Comparison of ENCODE assay signal across 10 cellular contexts in the genomic region with DNA sequence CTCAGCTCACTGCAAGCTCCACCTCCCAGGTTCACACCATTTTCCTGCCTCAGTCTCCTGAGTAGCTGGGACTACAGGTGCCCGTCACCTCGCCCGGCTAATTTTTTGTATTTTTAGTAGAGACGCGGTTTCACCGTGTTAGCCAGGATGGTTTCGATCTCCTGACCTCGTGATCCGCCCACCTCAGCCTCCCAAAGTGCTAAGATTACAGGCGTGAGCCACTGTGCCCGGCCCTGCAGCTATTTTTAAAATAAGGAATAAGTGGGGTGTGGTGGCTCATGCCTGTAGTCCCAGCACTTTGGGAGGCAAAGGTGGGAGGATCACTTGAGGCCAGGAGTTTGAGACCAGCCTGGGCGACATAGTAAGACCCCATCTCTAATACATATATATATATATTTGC. TPM values are rescaled to one million over a fixed set of nuclear protein-coding genes. Genes with fewer than 3 reads are reported as not detected.
A peak's percentile ranks its signal among the peaks of the same experiment; 100 is the strongest.
DNase-seq lines count a peak whose midpoint lies in the region; ATAC-seq and TF ChIP-seq lines count a peak whose summit lies in the region.
"Not testable (repeated sequence)": the region's sequence is repeated elsewhere in the genome, so short reads cannot be mapped to it uniquely, and the experiment has no call there.
"Had no signal": no experiment of that assay in that cellular context is flagged by ENCODE, and none has a peak within 500 bp of the region (broad histone marks: within the 10 kb centered on the region; RNA-seq: fewer than 3 reads in every experiment).

No MANE protein-coding gene starts in this region.

- not testable (repeated sequence) for H3K27me3 ChIP-seq in CD4-positive, alpha-beta T cell (ENCODE audit: control insufficient read depth, insufficient read depth, low read length)

- POLR2A ChIA-PET in CD4-positive, alpha-beta T cell (lab: Charles Lee): interaction anchor here (0.8 to 6.3 kb wide), 6 partner anchors 12 to 456 kb away, joined by 3 to 172 read pairs (median 16); partner anchors contain the start of genes ALKBH7, DENND1C, GTF2F1 and KHSRP
- POLR2A ChIA-PET in activated B cell treated with CpG ODN at 0.5 μM for 24 hours (lab: Charles Lee): interaction anchor here (0.7 to 3.4 kb wide), 4 partner anchors 12 to 456 kb away, joined by 3 to 47 read pairs (median 6); partner anchors contain the start of genes ALKBH7 and KHSRP

- not testable (repeated sequence) for ATAC-seq in CD4-positive, alpha-beta T cell (ENCODE audit: poor library complexity); activated B cell treated with CpG ODN at 0.5 μM for 24 hours (ENCODE audit: low read depth); central memory CD8-positive, alpha-beta T cell (replicated peaks; ENCODE audit: extremely low read depth, poor library complexity, severe bottlenecking); natural killer cell

- not testable (repeated sequence) for H3K9me3 ChIP-seq in CD4-positive, alpha-beta T cell (ENCODE audit: control insufficient read depth, low read length)

- H3K27ac ChIP-seq in CD4-positive, alpha-beta T cell (ENCODE audit: low read depth, low read length): not testable (repeated sequence)

- intact Hi-C loops in CD4-positive, alpha-beta T cell (cut with DNase I, micrococcal nuclease): loop anchor here in 1 of 2 experiments (5.0 to 10.0 kb wide), 4 partner anchors 504 to 1564 kb away; partner anchors contain the start of genes CTXN1, HSD11B1L, MICOS13 and SNAPC2
- intact Hi-C loops in activated B cell treated with CpG ODN at 0.5 μM for 24 hours (cut with micrococcal nuclease): loop anchor here (5.0 kb wide), 2 partner anchors 78 to 227 kb away; no protein-coding TSS in a partner anchor
- intact Hi-C loops in activated T-helper 1 cell treated with anti-CD3 and anti-CD28 coated beads, Interleukin-12 subunit alpha, Interleukin-12 subunit beta, Interleukin-2, Interleukin-4 antibody, amounts not matched to agents 30 ng/mL and 10 ng/mL and 1 ng/mL, durations not matched to agents 14 hours and 24 hours and 36 hours (cut with micrococcal nuclease): loop anchor here (5.0 kb wide), 1 partner anchor 383 kb away; the partner anchor contains the start of gene RANBP3
- intact Hi-C loops in natural killer cell (cut with micrococcal nuclease): loop anchor here (2.0 kb wide), 1 partner anchor 64 kb away; the partner anchor contains the start of gene KHSRP

- H3K36me3 Mint-ChIP-seq in CD4-positive, alpha-beta T cell (ENCODE audit: low read depth): peaks cover 48% of the 10 kb centered on the region
- H3K36me3 Mint-ChIP-seq in activated B cell treated with CpG ODN at 0.5 μM for 24 hours (ENCODE audit: low read depth): peaks cover 20% of the 10 kb centered on the region
- peaks cover 12% of the 10 kb centered on the region for H3K36me3 Mint-ChIP-seq in activated T-helper 1 cell treated with anti-CD3 and anti-CD28 coated beads, Interleukin-12 subunit alpha, Interleukin-12 subunit beta, Interleukin-2, Interleukin-4 antibody, amounts not matched to agents 30 ng/mL and 10 ng/mL and 1 ng/mL, durations not matched to agents 14 hours and 24 hours and 36 hours (ENCODE audit: low read depth)
- H3K36me3 Mint-ChIP-seq in central memory CD8-positive, alpha-beta T cell (ENCODE audit: insufficient read depth): peaks cover 32% of the 10 kb centered on the region
- not testable (repeated sequence) for H3K36me3 Mint-ChIP-seq in natural killer cell; progenitor cell of endocrine pancreas (ENCODE audit: insufficient read depth)

- peak overlapping the region; percentile 94 for H3K4me3 Mint-ChIP-seq in CD4-positive, alpha-beta T cell
- H3K4me3 Mint-ChIP-seq in activated B cell treated with CpG ODN at 0.5 μM for 24 hours: peak overlapping the region; percentile 58
- peak overlapping the region; percentile 62 for H3K4me3 Mint-ChIP-seq in activated T-helper 1 cell treated with anti-CD3 and anti-CD28 coated beads, Interleukin-12 subunit alpha, Interleukin-12 subunit beta, Interleukin-2, Interleukin-4 antibody, amounts not matched to agents 30 ng/mL and 10 ng/mL and 1 ng/mL, durations not matched to agents 14 hours and 24 hours and 36 hours
- H3K4me3 Mint-ChIP-seq in central memory CD8-positive, alpha-beta T cell: peak overlapping the region; percentile 98
- peak overlapping the region; percentile 89 for H3K4me3 Mint-ChIP-seq in natural killer cell
- peak overlapping the region; percentile 81 for H3K4me3 Mint-ChIP-seq in progenitor cell of endocrine pancreas (ENCODE audit: low read depth)

- CTCF ChIA-PET in CD4-positive, alpha-beta T cell (lab: Charles Lee): interaction anchor here (0.6 to 1.5 kb wide), 2 partner anchors 557 to 1543 kb away, joined by 3 read pairs; partner anchors contain the start of gene MAP2K7
- CTCF ChIA-PET in activated B cell treated with CpG ODN at 0.5 μM for 24 hours (lab: Charles Lee): interaction anchor here (1.3 kb wide), 1 partner anchor 142 kb away, joined by 3 read pairs; no protein-coding TSS in a partner anchor

- H3K4me1 Mint-ChIP-seq in CD4-positive, alpha-beta T cell (ENCODE audit: low read depth): peaks cover 27% of the 10 kb centered on the region
- H3K4me1 Mint-ChIP-seq in activated B cell treated with CpG ODN at 0.5 μM for 24 hours (peaks cover 11% of the 10 kb centered on the region), natural killer cell (peaks cover 4 to 12% of the 10 kb centered on the region in 2 donors)
- H3K4me1 Mint-ChIP-seq in activated T-helper 1 cell treated with anti-CD3 and anti-CD28 coated beads, Interleukin-12 subunit alpha, Interleukin-12 subunit beta, Interleukin-2, Interleukin-4 antibody, amounts not matched to agents 30 ng/mL and 10 ng/mL and 1 ng/mL, durations not matched to agents 14 hours and 24 hours and 36 hours (ENCODE audit: low read depth): peaks cover 13% of the 10 kb centered on the region
- peaks cover 12% of the 10 kb centered on the region for H3K4me1 Mint-ChIP-seq in central memory CD8-positive, alpha-beta T cell
- not testable (repeated sequence) for H3K4me1 Mint-ChIP-seq in progenitor cell of endocrine pancreas (ENCODE audit: low read depth)

- H3K27ac Mint-ChIP-seq in CD4-positive, alpha-beta T cell; activated B cell treated with CpG ODN at 0.5 μM for 24 hours; activated T-helper 1 cell treated with anti-CD3 and anti-CD28 coated beads, Interleukin-12 subunit alpha, Interleukin-12 subunit beta, Interleukin-2, Interleukin-4 antibody, amounts not matched to agents 30 ng/mL and 10 ng/mL and 1 ng/mL, durations not matched to agents 14 hours and 24 hours and 36 hours; central memory CD8-positive, alpha-beta T cell (ENCODE audit: low read depth); natural killer cell; progenitor cell of endocrine pancreas: not testable (repeated sequence)

- not testable (repeated sequence) for DNase-seq in CD4-positive, alpha-beta T cell; activated B cell treated with CpG ODN at 0.5 μM for 24 hours; activated T-helper 1 cell treated with anti-CD3 and anti-CD28 coated beads, Interleukin-12 subunit alpha, Interleukin-12 subunit beta, Interleukin-2, Interleukin-4 antibody, amounts not matched to agents 30 ng/mL and 10 ng/mL and 1 ng/mL, durations not matched to agents 14 hours and 24 hours and 36 hours (ENCODE audit: low spot score); central memory CD8-positive, alpha-beta T cell (ENCODE audit: low spot score in 2 of 2); natural killer cell; progenitor cell of endocrine pancreas (ENCODE audit: low spot score, unreplicated experiment)

- not testable (repeated sequence) for TF ChIP-seq CTCF in CD4-positive, alpha-beta T cell (IDR thresholded peaks at IDR 0.05); activated B cell treated with CpG ODN at 0.5 μM for 24 hours (IDR thresholded peaks at IDR 0.05); natural killer cell (IDR thresholded peaks at IDR 0.05); progenitor cell of endocrine pancreas (IDR thresholded peaks at IDR 0.05; ENCODE audit: unreplicated experiment)

- not testable (repeated sequence) for H3K9me3 Mint-ChIP-seq in CD4-positive, alpha-beta T cell; activated B cell treated with CpG ODN at 0.5 μM for 24 hours; activated T-helper 1 cell treated with anti-CD3 and anti-CD28 coated beads, Interleukin-12 subunit alpha, Interleukin-12 subunit beta, Interleukin-2, Interleukin-4 antibody, amounts not matched to agents 30 ng/mL and 10 ng/mL and 1 ng/mL, durations not matched to agents 14 hours and 24 hours and 36 hours; central memory CD8-positive, alpha-beta T cell; natural killer cell; progenitor cell of endocrine pancreas (ENCODE audit: low read depth)

- not testable (repeated sequence) for H3K27me3 Mint-ChIP-seq in CD4-positive, alpha-beta T cell; activated B cell treated with CpG ODN at 0.5 μM for 24 hours; activated T-helper 1 cell treated with anti-CD3 and anti-CD28 coated beads, Interleukin-12 subunit alpha, Interleukin-12 subunit beta, Interleukin-2, Interleukin-4 antibody, amounts not matched to agents 30 ng/mL and 10 ng/mL and 1 ng/mL, durations not matched to agents 14 hours and 24 hours and 36 hours (ENCODE audit: insufficient read depth); central memory CD8-positive, alpha-beta T cell; natural killer cell (ENCODE audit: low read depth in 2 of 2); progenitor cell of endocrine pancreas

RNA-seq across cellular contexts. Expression of gene CLPP, which starts 0.9 kb away (rescaled TPM):
- total RNA-seq in CD4-positive, alpha-beta T cell: 10 to 100 TPM; 86.7 to 96.4 TPM
- total RNA-seq in activated B cell treated with CpG ODN at 0.5 μM for 24 hours (60.6 and 68.2 TPM in 2 replicates), natural killer cell (10 to 100 TPM; 40.8 to 61.4 (median 46.1) TPM), progenitor cell of endocrine pancreas (58.0 and 61.3 TPM in 2 replicates)
- total RNA-seq in activated T-helper 1 cell treated with anti-CD3 and anti-CD28 coated beads, Interleukin-12 subunit alpha, Interleukin-12 subunit beta, Interleukin-2, Interleukin-4 antibody, amounts not matched to agents 30 ng/mL and 10 ng/mL and 1 ng/mL, durations not matched to agents 14 hours and 24 hours and 36 hours: 180 and 201 TPM in 2 replicates

RNA-seq across cellular contexts. Expression of gene ALKBH7, which starts 12.1 kb away (rescaled TPM):
- total RNA-seq in CD4-positive, alpha-beta T cell: 10 to 100 TPM; 75.3 to 78.7 TPM
- total RNA-seq in activated B cell treated with CpG ODN at 0.5 μM for 24 hours (48.4 and 52.9 TPM in 2 replicates), natural killer cell (10 to 100 TPM; 23.7 to 30.4 (median 25.9) TPM), progenitor cell of endocrine pancreas (72.1 and 79.1 TPM in 2 replicates)
- 24.8 and 27.1 TPM in 2 replicates for total RNA-seq in activated T-helper 1 cell treated with anti-CD3 and anti-CD28 coated beads, Interleukin-12 subunit alpha, Interleukin-12 subunit beta, Interleukin-2, Interleukin-4 antibody, amounts not matched to agents 30 ng/mL and 10 ng/mL and 1 ng/mL, durations not matched to agents 14 hours and 24 hours and 36 hours

RNA-seq across cellular contexts. Expression of gene PSPN, which starts 15.3 kb away (rescaled TPM):
- under 1 TPM; 0.81 to 0.85 TPM for total RNA-seq in CD4-positive, alpha-beta T cell
- total RNA-seq in activated B cell treated with CpG ODN at 0.5 μM for 24 hours (2.1 and 2.4 TPM in 2 replicates), natural killer cell (1 to 10 TPM in 2 of 3 donors, under 1 TPM in 1; 0.82 to 1.1 (median 1.0) TPM), progenitor cell of endocrine pancreas (4.3 TPM in 2 replicates)
- 1.3 and 1.6 TPM in 2 replicates for total RNA-seq in activated T-helper 1 cell treated with anti-CD3 and anti-CD28 coated beads, Interleukin-12 subunit alpha, Interleukin-12 subunit beta, Interleukin-2, Interleukin-4 antibody, amounts not matched to agents 30 ng/mL and 10 ng/mL and 1 ng/mL, durations not matched to agents 14 hours and 24 hours and 36 hours

RNA-seq across cellular contexts. Expression of gene ACER1, which starts 27.0 kb away (rescaled TPM):
- 1 to 10 TPM; 2.7 to 3.1 TPM for total RNA-seq in CD4-positive, alpha-beta T cell
- total RNA-seq in activated B cell treated with CpG ODN at 0.5 μM for 24 hours (not detected in 2 replicates), natural killer cell (under 1 TPM in 2 of 3 donors, not detected in 1; 0.25 to 0.35 TPM), progenitor cell of endocrine pancreas (not detected in 2 replicates)
- total RNA-seq in activated T-helper 1 cell treated with anti-CD3 and anti-CD28 coated beads, Interleukin-12 subunit alpha, Interleukin-12 subunit beta, Interleukin-2, Interleukin-4 antibody, amounts not matched to agents 30 ng/mL and 10 ng/mL and 1 ng/mL, durations not matched to agents 14 hours and 24 hours and 36 hours: 0.24 TPM in 1 of 2 replicates, not detected in the other
- total RNA-seq: Calu3; CD8-positive, alpha-beta memory T cell; G401; MCF 10A had no signal

RNA-seq across cellular contexts. Expression of gene GTF2F1, which starts 32.5 kb away (rescaled TPM):
- 10 to 100 TPM; 56.1 to 61.1 TPM for total RNA-seq in CD4-positive, alpha-beta T cell
- total RNA-seq in activated B cell treated with CpG ODN at 0.5 μM for 24 hours: 67.6 and 68.1 TPM in 2 replicates
- 62.9 and 65.5 TPM in 2 replicates for total RNA-seq in activated T-helper 1 cell treated with anti-CD3 and anti-CD28 coated beads, Interleukin-12 subunit alpha, Interleukin-12 subunit beta, Interleukin-2, Interleukin-4 antibody, amounts not matched to agents 30 ng/mL and 10 ng/mL and 1 ng/mL, durations not matched to agents 14 hours and 24 hours and 36 hours
- 10 to 100 TPM; 56.6 to 63.9 (median 63.9) TPM for total RNA-seq in natural killer cell
- total RNA-seq in progenitor cell of endocrine pancreas: 75.1 and 77.8 TPM in 2 replicates
